In genomic region chr14:96683575-96684289, GRCh38 we compare ENCODE assay signal across 32 cellular contexts.
DNase-seq lines count a peak whose midpoint lies in the region; ATAC-seq and TF ChIP-seq lines count a peak whose summit lies in the region.
"Had no signal": no experiment of that assay in that cellular context is flagged by ENCODE, and none has a peak within 500 bp of the region (broad histone marks: within the 10 kb centered on the region; RNA-seq: fewer than 3 reads in every experiment).

No MANE protein-coding gene starts in this region.

- CTCF ChIA-PET in HEK293 (lab: Yijun Ruan, JAX) (no interaction called here), Calu3 (lab: Charles Lee) (no interaction called here)

- no peaks in the 10 kb centered on the region for H3K9me3 Mint-ChIP-seq in stimulated activated naive CD8-positive, alpha-beta T cell treated with anti-CD3 and anti-CD28 coated beads, Interleukin-15, amount 100 ng/mL, for 72 hours
- H3K9me3 Mint-ChIP-seq in activated T-helper 17 cell treated with anti-CD3 and anti-CD28 coated beads, Interleukin-2, amount 50 U/mL, for 72 hours: no peaks in the 10 kb centered on the region
- H3K9me3 Mint-ChIP-seq in Calu3 (ENCODE audit: low read depth, unreplicated experiment): peaks cover 3% of the 10 kb centered on the region
- H3K9me3 Mint-ChIP-seq: activated CD4-positive, alpha-beta T cell treated with anti-CD3 and anti-CD28 coated beads, Interleukin-2, amount 10 ng/mL, durations not matched to agents 24 days and 14 days; naive thymus-derived CD8-positive, alpha-beta T cell; T-helper 2 cell treated with Interferon-gamma antibody and Interleukin-4, amounts not matched to agents 5 μg/mL and 100 μg/mL, for 36 hours; type B pancreatic cell had no signal

- no TSS peak for BruUV-seq in Calu3 (replicated peaks; lab: Mats Ljungman, UMichigan)

- peaks cover 6% of the 10 kb centered on the region for H3K4me1 Mint-ChIP-seq in stimulated activated naive CD8-positive, alpha-beta T cell treated with anti-CD3 and anti-CD28 coated beads, Interleukin-15, amount 100 ng/mL, for 72 hours
- no peaks in the 10 kb centered on the region for H3K4me1 Mint-ChIP-seq in activated T-helper 17 cell treated with anti-CD3 and anti-CD28 coated beads, Interleukin-2, amount 50 U/mL, for 72 hours
- no peaks in the 10 kb centered on the region for H3K4me1 Mint-ChIP-seq in Calu3 (ENCODE audit: low read depth, unreplicated experiment)
- H3K4me1 Mint-ChIP-seq: activated CD4-positive, alpha-beta T cell treated with anti-CD3 and anti-CD28 coated beads, Interleukin-2, amount 10 ng/mL, durations not matched to agents 24 days and 14 days had no signal

- H3K27ac Mint-ChIP-seq in stimulated activated naive CD8-positive, alpha-beta T cell treated with anti-CD3 and anti-CD28 coated beads, Interleukin-15, amount 100 ng/mL, for 72 hours: no peak overlapping the region
- H3K27ac Mint-ChIP-seq in activated T-helper 17 cell treated with anti-CD3 and anti-CD28 coated beads, Interleukin-2, amount 50 U/mL, for 72 hours: no peak overlapping the region
- no peak overlapping the region for H3K27ac Mint-ChIP-seq in Calu3 (ENCODE audit: unreplicated experiment)
- H3K27ac Mint-ChIP-seq: activated CD4-positive, alpha-beta T cell treated with anti-CD3 and anti-CD28 coated beads, Interleukin-2, amount 10 ng/mL, durations not matched to agents 24 days and 14 days; activated T-cell treated with anti-CD3 and anti-CD28 coated beads, Interleukin-2, amount 50 U/mL, for 72 hours; brain; naive thymus-derived CD8-positive, alpha-beta T cell; progenitor cell of endocrine pancreas; T-helper 2 cell treated with Interferon-gamma antibody and Interleukin-4, amounts not matched to agents 5 μg/mL and 100 μg/mL, for 36 hours; type B pancreatic cell had no signal

- no peak overlapping the region for H3K4me3 Mint-ChIP-seq in stimulated activated naive CD8-positive, alpha-beta T cell treated with anti-CD3 and anti-CD28 coated beads, Interleukin-15, amount 100 ng/mL, for 72 hours
- H3K4me3 Mint-ChIP-seq in activated T-helper 17 cell treated with anti-CD3 and anti-CD28 coated beads, Interleukin-2, amount 50 U/mL, for 72 hours: no peak overlapping the region
- no peak overlapping the region for H3K4me3 Mint-ChIP-seq in Calu3 (ENCODE audit: low read depth, unreplicated experiment)
- H3K4me3 Mint-ChIP-seq: activated CD4-positive, alpha-beta T cell treated with anti-CD3 and anti-CD28 coated beads, Interleukin-2, amount 10 ng/mL, durations not matched to agents 24 days and 14 days; activated T-cell treated with anti-CD3 and anti-CD28 coated beads, Interleukin-2, amount 50 U/mL, for 72 hours; brain; naive thymus-derived CD8-positive, alpha-beta T cell; T-helper 2 cell treated with Interferon-gamma antibody and Interleukin-4, amounts not matched to agents 5 μg/mL and 100 μg/mL, for 36 hours; type B pancreatic cell had no signal

- H3K27ac ChIP-seq in HEK293 (ENCODE audit: extremely low read depth, low read depth, low read length) (no peak overlapping the region), SJCRH30 (no peak overlapping the region)
- H3K27ac ChIP-seq: BLaER1, dorsolateral prefrontal cortex, esophagus squamous epithelium, Peyer's patch, sigmoid colon, VCaP had no signal

- no peak for TF ChIP-seq CTCF in HEK293 (tag by site-specific recombination; IDR thresholded peaks at IDR 0.05)
- TF ChIP-seq CTCF in Calu3 (IDR thresholded peaks at IDR 0.05; ENCODE audit: unreplicated experiment): no peak

- no peak for ATAC-seq in stimulated activated naive CD8-positive, alpha-beta T cell treated with anti-CD3 and anti-CD28 coated beads, Interleukin-15, Interleukin-2, amounts not matched to agents 100 U/mL and 50 U/mL, for 24 hours
- ATAC-seq in stimulated activated naive CD8-positive, alpha-beta T cell treated with anti-CD3 and anti-CD28 coated beads, Interleukin-15, amount 100 ng/mL, for 72 hours: no peak
- peak; percentile 45 for ATAC-seq in activated T-helper 17 cell treated with anti-CD3 and anti-CD28 coated beads, Interleukin-2, amount 50 U/mL, for 72 hours (replicated peaks)
- ATAC-seq: left colon; naive thymus-derived CD8-positive, alpha-beta T cell had no signal

- intact Hi-C loops in Calu3 (cut with micrococcal nuclease; ENCODE audit: unreplicated experiment): no loop called here

- no peaks in the 10 kb centered on the region for H3K36me3 ChIP-seq in HEK293 (ENCODE audit: control insufficient read depth in 2 of 2, insufficient read depth in 1 of 2, low read length in 2 of 2)
- no peaks in the 10 kb centered on the region for H3K36me3 ChIP-seq in SJCRH30
- H3K36me3 ChIP-seq: BLaER1, esophagus squamous epithelium, Peyer's patch, sigmoid colon had no signal

- H3K4me3 ChIP-seq in HEK293 (ENCODE audit: low read depth, low read length) (no peak overlapping the region), SJCRH30 (no peak overlapping the region)
- H3K4me3 ChIP-seq: BLaER1, dorsolateral prefrontal cortex, esophagus squamous epithelium, Peyer's patch, sigmoid colon had no signal

- H3K36me3 Mint-ChIP-seq in activated T-helper 17 cell treated with anti-CD3 and anti-CD28 coated beads, Interleukin-2, amount 50 U/mL, for 72 hours (ENCODE audit: low read depth): no peaks in the 10 kb centered on the region
- no peaks in the 10 kb centered on the region for H3K36me3 Mint-ChIP-seq in Calu3 (ENCODE audit: insufficient read depth, unreplicated experiment)
- H3K36me3 Mint-ChIP-seq: brain, type B pancreatic cell had no signal

- peaks cover 10% of the 10 kb centered on the region for H3K27me3 Mint-ChIP-seq in stimulated activated naive CD8-positive, alpha-beta T cell treated with anti-CD3 and anti-CD28 coated beads, Interleukin-15, amount 100 ng/mL, for 72 hours
- peaks cover 25% of the 10 kb centered on the region for H3K27me3 Mint-ChIP-seq in activated T-helper 17 cell treated with anti-CD3 and anti-CD28 coated beads, Interleukin-2, amount 50 U/mL, for 72 hours
- H3K27me3 Mint-ChIP-seq in Calu3 (ENCODE audit: unreplicated experiment): peaks cover 65% of the 10 kb centered on the region

- H3K9me3 ChIP-seq in HEK293 (ENCODE audit: control insufficient read depth, insufficient read depth, low read depth, low read length): no peaks in the 10 kb centered on the region
- no peaks in the 10 kb centered on the region for H3K9me3 ChIP-seq in SJCRH30 (replicated peaks)
- H3K9me3 ChIP-seq: BLaER1, esophagus squamous epithelium, Peyer's patch, sigmoid colon had no signal

- no peaks in the 10 kb centered on the region for H3K27me3 ChIP-seq in SJCRH30
- H3K27me3 ChIP-seq: BLaER1, Peyer's patch, sigmoid colon had no signal

- POLR2A ChIA-PET in HEK293 (lab: Yijun Ruan, JAX): no interaction called here

- DNase-seq in stimulated activated naive CD8-positive, alpha-beta T cell treated with anti-CD3 and anti-CD28 coated beads, Interleukin-15, Interleukin-2, amounts not matched to agents 100 U/mL and 50 U/mL, for 24 hours: peak; percentile 4
- no peak for DNase-seq in stimulated activated naive CD8-positive, alpha-beta T cell treated with anti-CD3 and anti-CD28 coated beads, Interleukin-15, amount 100 ng/mL, for 72 hours
- DNase-seq in Calu3 (no peak), SJCRH30 (no peak), GDM1 (lab: John Stamatoyannopoulos, UW) (no peak)
- DNase-seq: activated CD4-positive, alpha-beta T cell treated with anti-CD3 and anti-CD28 coated beads, Interleukin-2, amount 10 ng/mL, durations not matched to agents 24 days and 14 days; activated naive CD4-positive, alpha-beta T cell treated with Interleukin-2 at 50 U/mL for 16 hours; activated T-cell treated with anti-CD3 and anti-CD28 coated beads, Interleukin-2, amount 50 U/mL, for 72 hours; cerebellar nuclear complex; DMS79 treated with DMSO at 0.1 percent for 48 hours; dorsolateral prefrontal cortex; esophagus squamous epithelium; hippocampal formation; Kasumi-1; left colon; MV-4-11; naive thymus-derived CD8-positive, alpha-beta T cell; NCI-H1436; NCI-H226; NCI-H526 treated with DMSO at 0.1 percent for 48 hours; Peyer's patch; SIG-M5; sigmoid colon; stimulated activated CD4-positive, alpha-beta T cell treated with anti-CD3 and anti-CD28 coated beads, Interleukin-4, amount 100 ng/mL, for 24 hours had no signal

- H3K4me1 ChIP-seq in HEK293 (ENCODE audit: control insufficient read depth, insufficient read depth, low read length) (no peaks in the 10 kb centered on the region), SJCRH30 (no peaks in the 10 kb centered on the region)
- H3K4me1 ChIP-seq: BLaER1, esophagus squamous epithelium, Peyer's patch, sigmoid colon had no signal

TF ChIP-seq in HEK293, 187 proteins besides CTCF, POLR2A, EP300 and RAD21:
- TF ChIP-seq ZNF837 (tag by site-specific recombination; IDR thresholded peaks at IDR 0.05) (no peak), ZBTB7A (tag by site-specific recombination; IDR thresholded peaks at IDR 0.05; ENCODE audit: low read depth) (no peak), GFI1B (tag by site-specific recombination; IDR thresholded peaks at IDR 0.05) (no peak), EGR2 (tag by site-specific recombination; IDR thresholded peaks at IDR 0.05; ENCODE audit: low read depth) (peak; percentile 19; the same call in 1 of the 2 replicates)
